ENCODE assay signal across 20 cellular contexts in the genomic region with DNA sequence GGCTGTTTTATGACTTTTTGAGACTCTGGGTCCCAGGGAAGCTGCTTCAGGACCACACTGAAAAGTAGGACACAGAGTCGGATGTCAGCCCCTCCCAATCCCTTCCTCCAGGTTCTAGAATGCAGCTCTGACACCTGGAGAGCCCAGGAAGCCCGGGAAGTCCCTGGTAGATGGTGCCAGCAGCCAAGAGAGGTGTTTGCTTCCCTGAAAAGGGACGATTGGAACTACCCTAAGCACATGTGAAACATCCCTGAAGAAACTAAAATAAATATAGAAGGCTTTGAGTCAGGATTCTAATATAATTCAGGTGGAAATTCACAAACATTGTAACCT.
DNase-seq lines count a peak whose midpoint lies in the region; ATAC-seq, FAIRE-seq and TF ChIP-seq lines count a peak whose summit lies in the region.
"Had no signal": no experiment of that assay in that cellular context is flagged by ENCODE, and none has a peak within 500 bp of the region (broad histone marks: within the 10 kb centered on the region; RNA-seq: fewer than 3 reads in every experiment).

No MANE protein-coding gene starts in this region.

- H3K27me3 ChIP-seq in liver (ENCODE audit: control insufficient read depth in 4 of 4, insufficient read depth in 4 of 4, low read length in 3 of 4) (no peaks in the 10 kb centered on the region), HepG2 (ENCODE audit: control insufficient read depth in 1 of 2, insufficient read depth in 2 of 2, low read length in 2 of 2) (no peaks in the 10 kb centered on the region), H1 (replicated peaks in 1 of 4; ENCODE audit: control insufficient read depth in 3 of 4, extremely low read depth in 1 of 4, insufficient read depth in 3 of 4, low read length in 3 of 4) (no peaks in the 10 kb centered on the region)
- H3K27me3 ChIP-seq: BLaER1 had no signal

- no peaks in the 10 kb centered on the region for H3K79me1 ChIP-seq in H1 (ENCODE audit: low read depth, low read length)

- H2BK5ac ChIP-seq in H1 (ENCODE audit: low read depth, low read length) = no peak overlapping the region

- WGBS in liver = 16% methylated on average over 3 of the region's 3 CpGs
- WGBS in HepG2 (ENCODE audit: low lambda C conversion rate) = 2% methylated on average over 3 of the region's 3 CpGs
- 66% methylated on average over 3 of the region's 3 CpGs; no CpG with 5 or more reads in 1 of the 2 experiments for WGBS in H1 (ENCODE audit: extremely low coverage in 1 of 2, insufficient coverage in 1 of 2, insufficient read length in 1 of 2, insufficient replicate concordance in 2 of 2, low coverage in 1 of 2, low lambda C conversion rate in 2 of 2, missing lambda C conversion rate in 1 of 2), 2 experiments

- H2BK12ac ChIP-seq in H1 (ENCODE audit: low read depth, low read length) = no peak overlapping the region

- CTCF ChIA-PET in HepG2 (lab: Yijun Ruan, JAX; ENCODE audit: low intra/inter-chr PET ratio, low total read pairs) (no interaction called here), H1 (lab: Charles Lee; ENCODE audit: partially characterized antibody) (interaction anchor here (0.6 to 1.1 kb wide), 3 partner anchors 16 to 72 kb away, joined by 3 read pairs; no protein-coding TSS in a partner anchor)

- TF ChIP-seq EP300 in HepG2 (IDR thresholded peaks at IDR 0.05; ENCODE audit: low read depth in 2 of 2, low read length in 2 of 2) (no peak), HepG2 (CRISPR knock-in tag; IDR thresholded peaks at IDR 0.05; ENCODE audit: borderline replicate concordance) (no peak), H1 (IDR thresholded peaks at IDR 0.05; ENCODE audit: borderline replicate concordance in 1 of 2, low read depth in 2 of 2, low read length in 2 of 2) (no peak)

- no TSS peak for BruUV-seq in HepG2 (replicated peaks; lab: Mats Ljungman, UMichigan)

- H3K27ac ChIP-seq in liver (ENCODE audit: low read depth in 1 of 2, low read length in 2 of 2) = peak overlapping the region; percentile 25 to 72
- H3K27ac ChIP-seq in HepG2 (ENCODE audit: extremely low read length, insufficient read depth, low read length) = no peak overlapping the region
- no peak overlapping the region for H3K27ac ChIP-seq in H1 (ENCODE audit: low read depth, low read length)
- H3K27ac ChIP-seq: BLaER1, HL-60, SK-N-MC had no signal

- no peak overlapping the region for H2BK20ac ChIP-seq in H1 (ENCODE audit: low read length)

- no peak overlapping the region for H2BK120ac ChIP-seq in H1 (replicated peaks; ENCODE audit: low read depth, low read length)

- no peak overlapping the region for H3K18ac ChIP-seq in H1 (ENCODE audit: extremely low read depth, low read length)

- FAIRE-seq in HepG2 (lab: Jason Lieb, UNC) (no peak), H1 (lab: Jason Lieb, UNC) (no peak)
- FAIRE-seq: H54 had no signal

- H2AK5ac ChIP-seq in H1 (ENCODE audit: low read depth, low read length) = no peak overlapping the region

- H3K36me3 ChIP-seq in liver (ENCODE audit: control insufficient read depth in 4 of 4, insufficient read depth in 3 of 4, low read depth in 1 of 4, low read length in 3 of 4) = no peaks in the 10 kb centered on the region
- no peaks in the 10 kb centered on the region for H3K36me3 ChIP-seq in HepG2 (replicated peaks in 1 of 2; ENCODE audit: control insufficient read depth in 1 of 2, insufficient read depth in 2 of 2, low read length in 2 of 2)
- no peaks in the 10 kb centered on the region for H3K36me3 ChIP-seq in H1 (ENCODE audit: control insufficient read depth in 2 of 4, insufficient read depth in 4 of 4, low read length in 3 of 4)
- H3K36me3 ChIP-seq: BLaER1 had no signal

- H4K20me1 ChIP-seq in HepG2 (ENCODE audit: insufficient read depth, low read length) (no peaks in the 10 kb centered on the region), H1 (replicated peaks in 1 of 2; ENCODE audit: control insufficient read depth in 1 of 2, insufficient read depth in 2 of 2, low read length in 2 of 2) (no peaks in the 10 kb centered on the region)
- H4K20me1 ChIP-seq: BLaER1 had no signal

- H3K56ac ChIP-seq in H1 (replicated peaks; ENCODE audit: insufficient read length, low read depth, low read length) = no peak overlapping the region

- TF ChIP-seq CTCF in liver (IDR thresholded peaks at IDR 0.05; ENCODE audit: low read depth, low read length, missing input control) (no peak), HepG2 (CRISPR knock-in tag; IDR thresholded peaks at IDR 0.05) (no peak), H1 (IDR thresholded peaks at IDR 0.05; ENCODE audit: control extremely low read depth in 1 of 3, insufficient read depth in 1 of 3, low read depth in 1 of 3, low read length in 3 of 3) (no peak)

- H3K9me3 ChIP-seq in liver (ENCODE audit: control insufficient read depth in 4 of 4, low read length in 3 of 4) = no peaks in the 10 kb centered on the region
- no peaks in the 10 kb centered on the region for H3K9me3 ChIP-seq in HepG2 (ENCODE audit: low read length)
- H3K9me3 ChIP-seq in H1 (ENCODE audit: insufficient read depth in 2 of 2, low read depth in 1 of 2, low read length in 1 of 2) = no peaks in the 10 kb centered on the region
- H3K9me3 ChIP-seq: BLaER1 had no signal

- H2AFZ ChIP-seq in HepG2 (ENCODE audit: low read length) (no peak overlapping the region), H1 (ENCODE audit: low read length) (peak overlapping the region; percentile 42; the same call in 1 of the 2 replicates)

- no peaks in the 10 kb centered on the region for H3K23me2 ChIP-seq in H1 (ENCODE audit: low read depth, low read length)

- ATAC-seq in HepG2 = no peak

- DNase-seq in HepG2 (ENCODE audit: low spot score) (no peak), H1 (ENCODE audit: low read depth in 1 of 2, low spot score in 2 of 2) (peak in 1 of 2 experiments; percentile 45), kidney tubule cell (ENCODE audit: low spot score) (peak; percentile 8), NCI-H1436 (lab: John Stamatoyannopoulos, UW) (no peak), activated gamma-delta T cell (lab: John Stamatoyannopoulos, UW) (no peak), activated T-cell treated with anti-CD3 and anti-CD28 coated beads for 4 hours (no peak)
- DNase-seq: CD4-positive, alpha-beta memory T cell; DMS79; Kasumi-1; NCI-H1092 treated with DMSO at 0.1 percent for 48 hours; NCI-H2081 treated with DMSO at 0.1 percent for 48 hours; NCI-H446 treated with DMSO at 0.1 percent for 48 hours; NCI-H69; OCI-M1; SHP77 had no signal

- H3K4me2 ChIP-seq in HepG2 (ENCODE audit: low read depth, low read length) (no peak overlapping the region), H1 (ENCODE audit: insufficient read depth in 1 of 2, low read depth in 2 of 2, low read length in 2 of 2) (no peak overlapping the region)
- H3K4me2 ChIP-seq: BLaER1 had no signal

- TF ChIP-seq POLR2A in HepG2 (IDR thresholded peaks at IDR 0.05; ENCODE audit: insufficient read depth in 1 of 2, low read depth in 2 of 2, low read length in 2 of 2) = no peak
- TF ChIP-seq POLR2A in H1 (IDR thresholded peaks at IDR 0.05; ENCODE audit: control extremely low read depth in 1 of 2, low read depth in 2 of 2, low read length in 2 of 2) = no peak

- H3K79me2 ChIP-seq in HepG2 (ENCODE audit: insufficient read depth, low read length) = no peaks in the 10 kb centered on the region
- H3K79me2 ChIP-seq in H1 (ENCODE audit: control insufficient read depth in 1 of 2, insufficient read depth in 2 of 2, low read length in 2 of 2) = no peaks in the 10 kb centered on the region

- no peak overlapping the region for H3K4ac ChIP-seq in H1 (replicated peaks; ENCODE audit: insufficient read length, low read depth, low read length)

- H3K14ac ChIP-seq in H1 (ENCODE audit: insufficient read length) = no peak overlapping the region

- H4K5ac ChIP-seq in H1 (ENCODE audit: insufficient read length, low read depth, low read length) = no peak overlapping the region

- H3K4me3 ChIP-seq in liver (ENCODE audit: low read depth in 1 of 3, low read length in 3 of 3) (peak overlapping the region; percentile 3 to 57 (median 44)), HepG2 (replicated peaks in 1 of 3; ENCODE audit: insufficient read depth in 1 of 3, low read depth in 2 of 3, low read length in 3 of 3) (no peak overlapping the region), H1 (ENCODE audit: extremely low read depth in 1 of 4, insufficient read depth in 2 of 4, low read depth in 3 of 4, low read length in 4 of 4) (no peak overlapping the region)
- H3K4me3 ChIP-seq: BLaER1, SK-N-MC had no signal

- no peak for TF ChIP-seq RAD21 in liver (IDR thresholded peaks at IDR 0.05)
- no peak for TF ChIP-seq RAD21 in HepG2 (CRISPR knock-in tag; IDR thresholded peaks at IDR 0.05)
- TF ChIP-seq RAD21 in H1 (IDR thresholded peaks at IDR 0.05 in 1 of 2, conservative IDR thresholded peaks at IDR 0.05 in 1 of 2; ENCODE audit: low read depth in 2 of 2, low read length in 2 of 2) = no peak

- H3K9ac ChIP-seq in liver (ENCODE audit: low read depth in 1 of 2, low read length in 2 of 2) (peak overlapping the region; percentile 13 to 76), HepG2 (ENCODE audit: insufficient read depth, low read depth, low read length) (no peak overlapping the region), H1 (replicated peaks in 1 of 4; ENCODE audit: extremely low read depth in 1 of 4, low read depth in 3 of 4, low read length in 3 of 4) (no peak overlapping the region)
- H3K9ac ChIP-seq: BLaER1 had no signal

- H3K4me1 ChIP-seq in liver (ENCODE audit: control insufficient read depth in 4 of 4, insufficient read depth in 4 of 4, low read length in 3 of 4) = peaks cover 1 to 16% (median 10%) of the 10 kb centered on the region in 4 donors
- H3K4me1 ChIP-seq in HepG2 (ENCODE audit: insufficient read depth, low read length) = no peaks in the 10 kb centered on the region
- H3K4me1 ChIP-seq in H1 (replicated peaks in 1 of 4; ENCODE audit: control insufficient read depth in 3 of 4, insufficient read depth in 4 of 4, low read length in 3 of 4) = no peaks in the 10 kb centered on the region
- H3K4me1 ChIP-seq: BLaER1 had no signal

- no peak overlapping the region for H4K91ac ChIP-seq in H1 (replicated peaks; ENCODE audit: insufficient read length, low read length)

- in situ Hi-C loops in HepG2 (cut with HindIII; ENCODE audit: extremely low pct_ligation_motif_present, low pct_unique_long_range_greater_than_20kb) = no loop called here

- intact Hi-C loops in HepG2 (cut with micrococcal nuclease; ENCODE audit: unreplicated experiment) = no loop called here

- no peak overlapping the region for H4K8ac ChIP-seq in H1 (ENCODE audit: extremely low read depth, insufficient read depth, low read length)

- no peak overlapping the region for H2BK15ac ChIP-seq in H1 (ENCODE audit: low read length)

- POLR2A ChIA-PET in HepG2 (lab: Yijun Ruan, JAX) = no interaction called here
- POLR2A ChIA-PET in H1 (lab: Charles Lee; ENCODE audit: partially characterized antibody) = interaction anchor here (0.6 kb wide), 1 partner anchor 398 kb away, joined by 3 read pairs; no protein-coding TSS in a partner anchor

- H3K23ac ChIP-seq in H1 (ENCODE audit: insufficient read length) = no peak overlapping the region

TF ChIP-seq in liver, 16 proteins besides CTCF, POLR2A, EP300 and RAD21:
- no peak for TF ChIP-seq FOXA1 (IDR thresholded peaks at IDR 0.05)

TF ChIP-seq in HepG2, 621 proteins besides CTCF, POLR2A, EP300 and RAD21 (continues in another document):
- no peak for TF ChIP-seq ZSCAN31 (CRISPR knock-in tag; IDR thresholded peaks at IDR 0.05; ENCODE audit: low read depth)

Comparison
In these comparisons a context has a peak if more than half of its experiments do, and no peak if none do; other contexts are left out.
1. H3K27ac ChIP-seq: peak in liver (2 of 2); none in HepG2 (single experiment) and H1 (single experiment).
2. H3K4me3 ChIP-seq: peak in liver (3 of 3); none in HepG2 (0 of 3) and H1 (0 of 4).
3. H3K9ac ChIP-seq: peak in liver (2 of 2); none in HepG2 (single experiment) and H1 (0 of 4).